8 cellular contexts compared by ENCODE assay signal in the genomic region with DNA sequence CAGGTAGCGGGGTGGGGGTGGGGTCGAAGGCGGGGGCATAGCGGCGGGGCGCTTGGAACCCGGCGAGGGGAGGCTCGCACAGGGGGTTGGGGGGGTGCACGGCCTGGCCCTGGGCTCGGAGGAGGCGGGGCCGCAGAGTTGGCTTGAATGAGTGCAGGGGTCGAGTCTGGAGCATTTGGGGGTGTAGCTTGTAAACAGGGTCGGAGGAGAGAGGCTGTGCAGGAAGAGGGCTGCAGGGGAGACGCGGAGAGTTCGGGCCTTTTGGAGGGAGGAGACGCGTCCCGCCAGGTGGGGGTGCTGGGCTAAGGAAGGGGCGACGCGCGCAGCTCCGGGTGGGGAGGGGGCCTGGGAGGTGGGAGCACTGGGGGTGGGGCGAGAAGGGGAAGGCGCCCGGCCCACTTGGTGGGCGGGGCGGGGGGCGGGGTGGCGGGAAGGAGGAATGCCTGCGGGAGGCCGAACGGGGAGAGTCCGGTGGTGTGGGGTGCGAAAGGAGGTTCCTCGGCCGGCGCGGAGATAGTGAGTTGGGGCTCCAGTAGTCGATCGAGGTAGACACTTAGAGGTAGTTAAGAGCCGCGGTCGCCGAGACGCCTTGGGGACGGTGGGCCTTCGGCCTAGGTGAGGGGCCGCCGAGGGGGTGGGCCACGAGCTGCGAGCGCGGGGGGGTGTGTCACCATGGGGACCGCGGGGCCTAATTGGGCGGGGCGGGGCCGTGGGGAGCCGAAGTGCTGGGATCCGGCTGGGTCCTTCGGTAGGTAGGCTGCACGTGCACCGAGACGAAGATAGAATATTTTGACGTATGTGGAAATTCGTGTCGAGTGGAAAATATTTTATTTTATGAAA. TPM values are rescaled to one million over a fixed set of nuclear protein-coding genes. Genes with fewer than 3 reads are reported as not detected.
DNase-seq lines count a peak whose midpoint lies in the region; ATAC-seq and TF ChIP-seq lines count a peak whose summit lies in the region.

No MANE protein-coding gene starts in this region.

- H3K27ac Mint-ChIP-seq in CD8-positive, alpha-beta T cell = peak overlapping the region; percentile 89

- DNase-seq in CD8-positive, alpha-beta T cell = peak; percentile 28 to 72 (median 64)
- DNase-seq in HS-27A (ENCODE audit: low read depth) = peak; percentile 26
- peak; percentile 62 for DNase-seq in NOMO-1 treated with dmso at 0.1 percent for 144 hours (lab: John Stamatoyannopoulos, UW; ENCODE audit: unreplicated experiment)
- DNase-seq in activated T-cell treated with anti-CD3 and anti-CD28 coated beads for 4 hours = peak; percentile 58
- no peak for DNase-seq in epithelial cell of proximal tubule (ENCODE audit: low read depth)
- peak; percentile 28 to 35 for DNase-seq in stimulated activated CD8-positive, alpha-beta memory T cell treated with anti-CD3 and anti-CD28 coated beads, Interleukin-7, amount 100 ng/mL, for 1 hour (ENCODE audit: low read depth in 2 of 2)

- H3K9ac ChIP-seq in muscle layer of colon (ENCODE audit: low read length) = peak overlapping the region; percentile 53

- POLR2A ChIA-PET in CD8-positive, alpha-beta T cell (lab: Charles Lee) = interaction anchor here (1.0 to 1.4 kb wide), 4 partner anchors 10 to 658 kb away, joined by 3 to 4 read pairs (median 3); a partner anchor contains a TSS

- H3K36me3 Mint-ChIP-seq in CD8-positive, alpha-beta T cell = peaks cover 6% of the 10 kb centered on the region

- H3K27me3 ChIP-seq in CD8-positive, alpha-beta T cell (ENCODE audit: insufficient read depth, low read length) = no peaks in the 10 kb centered on the region
- H3K27me3 ChIP-seq in muscle layer of colon (ENCODE audit: control insufficient read depth in 1 of 2, insufficient read depth in 2 of 2, low read length in 2 of 2) = no peaks in the 10 kb centered on the region

- peak overlapping the region; percentile 92 for H3K27ac ChIP-seq in CD8-positive, alpha-beta T cell (ENCODE audit: low read depth, low read length)
- H3K27ac ChIP-seq in muscle layer of colon (ENCODE audit: low read depth, low read length) = peak overlapping the region; percentile 93

- H3K9me3 ChIP-seq in CD8-positive, alpha-beta T cell (ENCODE audit: low read length) = no peaks in the 10 kb centered on the region
- H3K9me3 ChIP-seq in muscle layer of colon (ENCODE audit: low read length) = no peaks in the 10 kb centered on the region

- H3K4me3 ChIP-seq in CD8-positive, alpha-beta T cell (ENCODE audit: low read depth, low read length) = peak overlapping the region; percentile 100
- H3K4me3 ChIP-seq in epithelial cell of proximal tubule (ENCODE audit: low read depth, low read length) (peak overlapping the region; percentile 91), muscle layer of colon (ENCODE audit: low read depth in 1 of 2, low read length in 2 of 2) (peak overlapping the region; percentile 78 to 92)

- CTCF ChIA-PET in CD8-positive, alpha-beta T cell (lab: Charles Lee) = interaction anchor here (1.9 kb wide), 1 partner anchor 324 kb away, joined by 5 read pairs; no protein-coding TSS in a partner anchor

- no peaks in the 10 kb centered on the region for H3K36me3 ChIP-seq in CD8-positive, alpha-beta T cell (ENCODE audit: insufficient read depth, low read length)
- H3K36me3 ChIP-seq in muscle layer of colon (ENCODE audit: insufficient read depth, low read length) = no peaks in the 10 kb centered on the region

- ATAC-seq in CD8-positive, alpha-beta T cell = peak; percentile 32
- peak; percentile 20 for ATAC-seq in GM19467 (IDR thresholded peaks at IDR 0.05; ENCODE audit: unreplicated experiment)

- peaks cover 37% of the 10 kb centered on the region for H3K4me1 Mint-ChIP-seq in CD8-positive, alpha-beta T cell (ENCODE audit: low read depth)

- no peak for TF ChIP-seq CTCF in CD8-positive, alpha-beta T cell (IDR thresholded peaks at IDR 0.05)
- no peak for TF ChIP-seq CTCF in epithelial cell of proximal tubule (conservative IDR thresholded peaks at IDR 0.05; ENCODE audit: low read depth, low read length)

- peak overlapping the region; percentile 89 for H3K4me3 Mint-ChIP-seq in CD8-positive, alpha-beta T cell

- H3K27me3 Mint-ChIP-seq in CD8-positive, alpha-beta T cell (ENCODE audit: low read depth) = no peaks in the 10 kb centered on the region

- H3K4me1 ChIP-seq in CD8-positive, alpha-beta T cell (ENCODE audit: insufficient read depth, low read length) = peaks cover 25% of the 10 kb centered on the region
- H3K4me1 ChIP-seq in muscle layer of colon (ENCODE audit: insufficient read depth, low read length) = peaks cover 4% of the 10 kb centered on the region

- no peaks in the 10 kb centered on the region for H3K9me3 Mint-ChIP-seq in CD8-positive, alpha-beta T cell

- intact Hi-C loops in CD8-positive, alpha-beta T cell (cut with DNase I, micrococcal nuclease) = loop anchor here (1.0 to 10.0 kb wide), 9 partner anchors 15 to 869 kb away; a partner anchor contains a TSS

RNA-seq across cellular contexts. Expression of a gene that starts 0.8 kb away (rescaled TPM):
- total RNA-seq in CD8-positive, alpha-beta T cell = 10 to 100 TPM; 36.3 to 37.7 TPM
- total RNA-seq in epithelial cell of proximal tubule = 89.6 and 95.6 TPM in 2 replicates
